ENCODE assay signal across 1 cellular context in the genomic region with DNA sequence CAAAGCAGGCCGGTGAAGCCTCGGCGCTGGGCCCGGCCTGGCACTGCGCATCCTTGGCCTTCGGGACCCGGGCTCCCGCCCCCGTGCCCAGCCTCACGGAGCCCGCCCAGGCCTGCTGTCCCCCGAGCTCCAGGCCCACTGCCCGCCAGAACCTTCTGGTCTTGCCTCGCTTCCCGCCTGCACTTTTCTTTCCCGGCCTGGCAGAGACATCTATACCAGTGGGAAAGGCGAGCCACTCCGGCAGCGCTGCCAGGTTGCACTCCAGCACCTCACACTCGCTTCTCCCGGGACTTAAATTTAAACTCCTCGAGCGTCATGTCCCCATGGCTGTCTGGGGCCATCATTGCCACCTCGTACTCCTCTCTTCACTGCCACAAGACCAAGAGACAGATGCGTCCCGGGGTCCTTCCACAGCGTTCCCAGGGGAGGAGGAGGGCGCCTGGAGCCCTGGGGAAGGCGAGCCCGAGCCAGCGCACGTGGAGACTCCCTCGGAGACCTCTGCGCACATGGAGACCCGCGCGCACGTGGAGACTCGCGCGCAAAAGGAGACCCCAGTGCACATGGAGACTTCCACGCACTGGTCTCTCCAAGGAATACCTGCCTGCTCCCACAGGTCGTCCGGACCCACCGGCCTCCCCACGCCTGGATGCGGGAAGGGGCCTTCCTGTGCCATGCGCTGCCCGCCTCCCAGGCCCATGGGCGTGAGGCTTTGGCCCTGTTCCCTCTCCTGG.
TF ChIP-seq lines count a peak whose summit lies in the region.

No MANE protein-coding gene starts in this region.

TF ChIP-seq in H1, 55 proteins besides CTCF, POLR2A, EP300 and RAD21 (continued from another document):
- TF ChIP-seq, protein P1, sequence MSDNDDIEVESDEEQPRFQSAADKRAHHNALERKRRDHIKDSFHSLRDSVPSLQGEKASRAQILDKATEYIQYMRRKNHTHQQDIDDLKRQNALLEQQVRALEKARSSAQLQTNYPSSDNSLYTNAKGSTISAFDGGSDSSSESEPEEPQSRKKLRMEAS (IDR thresholded peaks at IDR 0.05): no peak
- TF ChIP-seq, protein P2, sequence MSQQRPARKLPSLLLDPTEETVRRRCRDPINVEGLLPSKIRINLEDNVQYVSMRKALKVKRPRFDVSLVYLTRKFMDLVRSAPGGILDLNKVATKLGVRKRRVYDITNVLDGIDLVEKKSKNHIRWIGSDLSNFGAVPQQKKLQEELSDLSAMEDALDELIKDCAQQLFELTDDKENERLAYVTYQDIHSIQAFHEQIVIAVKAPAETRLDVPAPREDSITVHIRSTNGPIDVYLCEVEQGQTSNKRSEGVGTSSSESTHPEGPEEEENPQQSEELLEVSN (IDR thresholded peaks at IDR 0.05): no peak
- TF ChIP-seq, protein P3, sequence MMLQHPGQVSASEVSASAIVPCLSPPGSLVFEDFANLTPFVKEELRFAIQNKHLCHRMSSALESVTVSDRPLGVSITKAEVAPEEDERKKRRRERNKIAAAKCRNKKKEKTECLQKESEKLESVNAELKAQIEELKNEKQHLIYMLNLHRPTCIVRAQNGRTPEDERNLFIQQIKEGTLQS (IDR thresholded peaks at IDR 0.05; ENCODE audit: insufficient read depth, low read depth, low read length): no peak
- TF ChIP-seq CTBP2 (IDR thresholded peaks at IDR 0.05; ENCODE audit: borderline replicate concordance, insufficient read depth, insufficient read length, low read length): no peak
- TF ChIP-seq, protein P4, sequence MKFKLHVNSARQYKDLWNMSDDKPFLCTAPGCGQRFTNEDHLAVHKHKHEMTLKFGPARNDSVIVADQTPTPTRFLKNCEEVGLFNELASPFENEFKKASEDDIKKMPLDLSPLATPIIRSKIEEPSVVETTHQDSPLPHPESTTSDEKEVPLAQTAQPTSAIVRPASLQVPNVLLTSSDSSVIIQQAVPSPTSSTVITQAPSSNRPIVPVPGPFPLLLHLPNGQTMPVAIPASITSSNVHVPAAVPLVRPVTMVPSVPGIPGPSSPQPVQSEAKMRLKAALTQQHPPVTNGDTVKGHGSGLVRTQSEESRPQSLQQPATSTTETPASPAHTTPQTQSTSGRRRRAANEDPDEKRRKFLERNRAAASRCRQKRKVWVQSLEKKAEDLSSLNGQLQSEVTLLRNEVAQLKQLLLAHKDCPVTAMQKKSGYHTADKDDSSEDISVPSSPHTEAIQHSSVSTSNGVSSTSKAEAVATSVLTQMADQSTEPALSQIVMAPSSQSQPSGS (IDR thresholded peaks at IDR 0.05; ENCODE audit: low read length): no peak
